Comparison of ENCODE assay signal across 1 cellular context in genomic region chr16:23185661-23186060, GRCh38.
TF ChIP-seq lines count a peak whose summit lies in the region.

No MANE protein-coding gene starts in this region.

TF ChIP-seq in SK-N-SH treated with all-trans-retinoic acid at 6 μM for 48 hours, 23 proteins besides CTCF, POLR2A, EP300 and RAD21 (continued from another document):
- TF ChIP-seq GLIS3 (CRISPR knock-in tag; IDR thresholded peaks at IDR 0.05) = no peak
- TF ChIP-seq ARNTL (CRISPR knock-in tag; IDR thresholded peaks at IDR 0.05; ENCODE audit: borderline replicate concordance, low read depth) = no peak
